22 cellular contexts compared by ENCODE assay signal in the genomic region with DNA sequence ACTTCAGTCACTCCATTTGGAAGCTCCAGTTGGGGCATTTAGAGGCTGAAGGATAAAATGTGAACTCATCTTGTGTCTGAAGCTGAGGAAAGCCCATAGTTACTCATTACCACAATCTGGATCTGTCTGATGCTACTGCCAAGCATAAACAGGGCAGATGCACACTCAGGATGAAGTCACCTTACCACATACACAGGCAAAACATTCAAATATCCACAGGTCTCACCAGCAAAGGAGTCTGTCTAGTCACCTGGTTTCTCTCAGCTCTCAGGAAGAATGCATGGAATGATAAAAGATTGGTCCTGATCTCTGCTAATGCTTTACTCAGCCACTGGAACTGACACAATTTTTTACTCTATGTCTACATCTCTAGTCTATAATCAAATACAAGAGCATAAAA. TPM values are rescaled to one million over a fixed set of nuclear protein-coding genes. Genes with fewer than 3 reads are reported as not detected.
DNase-seq lines count a peak whose midpoint lies in the region; ATAC-seq, FAIRE-seq and TF ChIP-seq lines count a peak whose summit lies in the region.
"Had no signal": no experiment of that assay in that cellular context is flagged by ENCODE, and none has a peak within 500 bp of the region (broad histone marks: within the 10 kb centered on the region; RNA-seq: fewer than 3 reads in every experiment).

No MANE protein-coding gene starts in this region.

- BruUV-seq in PC-3 (replicated peaks; lab: Mats Ljungman, UMichigan) = no TSS peak

- H3K9me2 ChIP-seq in PC-3 (replicated peaks; ENCODE audit: low read length) = no peaks in the 10 kb centered on the region

- intact Hi-C loops in PC-3 (cut with micrococcal nuclease) = no loop called here

- FAIRE-seq in frontal cortex (lab: Jason Lieb, UNC) = no peak
- FAIRE-seq: GM12878, GM19239 had no signal

- no peak overlapping the region for H3K27ac ChIP-seq in PC-3 (ENCODE audit: low read length)
- peak overlapping the region; percentile 43 for H3K27ac ChIP-seq in osteoblast (ENCODE audit: low read depth, low read length)
- H3K27ac ChIP-seq: heart left ventricle, PC-9, transverse colon had no signal

- no peaks in the 10 kb centered on the region for H3K4me1 Mint-ChIP-seq in natural killer cell treated with Interleukin-12 subunit alpha and Interleukin-12 subunit beta and Interleukin-15 and Interleukin-18, amount 100 ng/mL, for 72 hours (ENCODE audit: low read depth in 2 of 2)

- H3K27me3 Mint-ChIP-seq in natural killer cell treated with Interleukin-12 subunit alpha and Interleukin-12 subunit beta and Interleukin-15 and Interleukin-18, amount 100 ng/mL, for 72 hours = no peaks in the 10 kb centered on the region

- POLR2A ChIA-PET in PC-3 (lab: Charles Lee; ENCODE audit: unreplicated experiment) = interaction anchor here (0.5 kb wide), 1 partner anchor 882 kb away, joined by 4 read pairs; no protein-coding TSS in a partner anchor

- peak; percentile 60 for DNase-seq in GM03348 (ENCODE audit: low spot score)
- peak; percentile 80 for DNase-seq in PC-3
- DNase-seq in epithelial cell of proximal tubule (ENCODE audit: low read depth) = peak; percentile 90
- DNase-seq in osteoblast (ENCODE audit: insufficient read length, low spot score, missing footprints) = peak; percentile 86
- DNase-seq in stimulated activated CD4-positive, alpha-beta T cell treated with anti-CD3 and anti-CD28 coated beads, Interleukin-4, amount 100 ng/mL, for 24 hours = no peak
- DNase-seq in NCI-H2227 (lab: John Stamatoyannopoulos, UW; ENCODE audit: unreplicated experiment) = no peak
- DNase-seq in frontal cortex (ENCODE audit: low spot score in 2 of 2) = no peak
- DNase-seq in natural killer cell treated with Interleukin-12 subunit alpha and Interleukin-12 subunit beta and Interleukin-15 and Interleukin-18, amount 100 ng/mL, for 72 hours (ENCODE audit: low spot score) = no peak
- DNase-seq: activated CD8-positive, alpha-beta memory T cell treated with anti-CD3 and anti-CD28 coated beads for 24 hours; DMS153; GOT3; heart left ventricle; occipital lobe; stimulated activated CD4-positive, alpha-beta T cell treated with anti-CD3 and anti-CD28 coated beads, Interleukin-12 subunit alpha, Interleukin-12 subunit beta, amount 100 ng/mL, for 4 hours; transverse colon had no signal

- no peaks in the 10 kb centered on the region for H3K79me2 ChIP-seq in PC-3 (ENCODE audit: low read length)
- no peaks in the 10 kb centered on the region for H3K79me2 ChIP-seq in osteoblast (ENCODE audit: insufficient read depth, low read length)

- peaks cover 14% of the 10 kb centered on the region for H3K4me1 ChIP-seq in PC-3 (ENCODE audit: insufficient read depth, low read length)
- peaks cover 16% of the 10 kb centered on the region for H3K4me1 ChIP-seq in osteoblast (ENCODE audit: insufficient read depth, low read length)
- H3K4me1 ChIP-seq: heart left ventricle, transverse colon had no signal

- H3K36me3 Mint-ChIP-seq in natural killer cell treated with Interleukin-12 subunit alpha and Interleukin-12 subunit beta and Interleukin-15 and Interleukin-18, amount 100 ng/mL, for 72 hours = no peaks in the 10 kb centered on the region

- H3K27ac Mint-ChIP-seq in natural killer cell treated with Interleukin-12 subunit alpha and Interleukin-12 subunit beta and Interleukin-15 and Interleukin-18, amount 100 ng/mL, for 72 hours = no peak overlapping the region
- H3K27ac Mint-ChIP-seq: T-helper 2 cell treated with Interferon-gamma antibody and Interleukin-4, amounts not matched to agents 5 μg/mL and 100 μg/mL, for 36 hours had no signal

- no peak for TF ChIP-seq CTCF in PC-3 (conservative IDR thresholded peaks at IDR 0.05; ENCODE audit: low read depth, low read length)
- TF ChIP-seq CTCF in epithelial cell of proximal tubule (conservative IDR thresholded peaks at IDR 0.05; ENCODE audit: low read depth, low read length) = no peak
- no peak for TF ChIP-seq CTCF in osteoblast (IDR thresholded peaks at IDR 0.05; ENCODE audit: extremely low read depth, low read depth, low read length)

- H3K4me3 Mint-ChIP-seq in natural killer cell treated with Interleukin-12 subunit alpha and Interleukin-12 subunit beta and Interleukin-15 and Interleukin-18, amount 100 ng/mL, for 72 hours = no peak overlapping the region
- H3K4me3 Mint-ChIP-seq: T-helper 2 cell treated with Interferon-gamma antibody and Interleukin-4, amounts not matched to agents 5 μg/mL and 100 μg/mL, for 36 hours had no signal

- CTCF ChIA-PET in PC-3 (lab: Charles Lee) = no interaction called here

- H4K20me1 ChIP-seq in PC-3 (ENCODE audit: low read length) (no peaks in the 10 kb centered on the region), osteoblast (ENCODE audit: insufficient read depth, low read length) (no peaks in the 10 kb centered on the region)

- peak; percentile 96 for ATAC-seq in PC-3
- no peak for ATAC-seq in natural killer cell treated with Interleukin-12 subunit alpha and Interleukin-12 subunit beta and Interleukin-15 and Interleukin-18, amount 100 ng/mL, for 72 hours
- ATAC-seq: GM12878, heart left ventricle had no signal

- H3F3A ChIP-seq in PC-3 (ENCODE audit: low read length, unreplicated experiment) = no peaks in the 10 kb centered on the region

- no peak overlapping the region for H3K4me2 ChIP-seq in PC-3 (ENCODE audit: low read length)
- H3K4me2 ChIP-seq in osteoblast (ENCODE audit: insufficient read depth, low read length) = no peak overlapping the region
- H3K4me2 ChIP-seq: PC-9 had no signal

- H2AFZ ChIP-seq in PC-3 (ENCODE audit: low read length) (no peak overlapping the region), osteoblast (ENCODE audit: low read length) (no peak overlapping the region)
- H2AFZ ChIP-seq: PC-9 had no signal

- no peaks in the 10 kb centered on the region for H3K27me3 ChIP-seq in PC-3 (ENCODE audit: low read length)
- H3K27me3 ChIP-seq in osteoblast (ENCODE audit: insufficient read depth, low read length) = no peaks in the 10 kb centered on the region
- H3K27me3 ChIP-seq: heart left ventricle, transverse colon had no signal

- H3K36me3 ChIP-seq in PC-3 (ENCODE audit: low read depth, low read length) (no peaks in the 10 kb centered on the region), osteoblast (ENCODE audit: insufficient read depth, low read length) (no peaks in the 10 kb centered on the region)
- H3K36me3 ChIP-seq: transverse colon had no signal

- H3K9ac ChIP-seq in PC-3 (ENCODE audit: low read length) = no peak overlapping the region

- no peak overlapping the region for H3K4me3 ChIP-seq in PC-3 (ENCODE audit: low read length)
- no peak overlapping the region for H3K4me3 ChIP-seq in epithelial cell of proximal tubule (ENCODE audit: low read depth, low read length)
- no peak overlapping the region for H3K4me3 ChIP-seq in osteoblast (ENCODE audit: insufficient read depth, low read length)
- H3K4me3 ChIP-seq: GM12878, heart left ventricle, lung, PC-9, transverse colon had no signal

- H3K9me3 ChIP-seq in PC-3 (ENCODE audit: low read length) (no peaks in the 10 kb centered on the region), osteoblast (ENCODE audit: low read depth, low read length) (no peaks in the 10 kb centered on the region)
- H3K9me3 ChIP-seq: heart left ventricle, transverse colon had no signal

- H3K9me3 Mint-ChIP-seq in natural killer cell treated with Interleukin-12 subunit alpha and Interleukin-12 subunit beta and Interleukin-15 and Interleukin-18, amount 100 ng/mL, for 72 hours = no peaks in the 10 kb centered on the region
- H3K9me3 Mint-ChIP-seq: T-helper 2 cell treated with Interferon-gamma antibody and Interleukin-4, amounts not matched to agents 5 μg/mL and 100 μg/mL, for 36 hours had no signal

RNA-seq across cellular contexts. Expression of a gene that starts 13.0 kb away (rescaled TPM):
- total RNA-seq in PC-3 (2014; rRNA removed) = not detected in 2 replicates
- total RNA-seq in epithelial cell of proximal tubule = 0.87 TPM in 1 of 2 replicates, not detected in the other
- not detected in 2 replicates for total RNA-seq in osteoblast
- total RNA-seq in frontal cortex = not detected
- total RNA-seq in natural killer cell treated with Interleukin-12 subunit alpha and Interleukin-12 subunit beta and Interleukin-15 and Interleukin-18, amount 100 ng/mL, for 72 hours = 10 to 100 TPM in 1 of 2 donors, 1 to 10 TPM in 1; 6.2 to 13.0 TPM
- total RNA-seq: dermis microvascular lymphatic vessel endothelial cell, heart left ventricle, lung, NCI-H460, occipital lobe, transverse colon had no signal

RNA-seq across cellular contexts. Expression of a gene that starts 28.6 kb away (rescaled TPM):
- total RNA-seq in PC-3 (2014; rRNA removed) (5.2 and 8.7 TPM in 2 replicates), epithelial cell of proximal tubule (7.0 and 8.4 TPM in 2 replicates), osteoblast (17.0 and 20.9 TPM in 2 replicates), frontal cortex (13.0 TPM)
- 10 to 100 TPM; 15.9 to 25.0 TPM for total RNA-seq in natural killer cell treated with Interleukin-12 subunit alpha and Interleukin-12 subunit beta and Interleukin-15 and Interleukin-18, amount 100 ng/mL, for 72 hours

RNA-seq across cellular contexts. Expression of a gene that starts 28.6 kb away (rescaled TPM):
- total RNA-seq in PC-3 (2014; rRNA removed) (14.3 and 18.2 TPM in 2 replicates), epithelial cell of proximal tubule (11.2 and 37.3 TPM in 2 replicates), osteoblast (20.0 and 27.9 TPM in 2 replicates), frontal cortex (48.5 TPM)
- 10 to 100 TPM; 40.6 to 47.8 TPM for total RNA-seq in natural killer cell treated with Interleukin-12 subunit alpha and Interleukin-12 subunit beta and Interleukin-15 and Interleukin-18, amount 100 ng/mL, for 72 hours

Comparison
In these comparisons a context has a peak if more than half of its experiments do, and no peak if none do; other contexts are left out.
1. DNase-seq: peak in GM03348 (single experiment), PC-3 (single experiment), epithelial cell of proximal tubule (single experiment) and osteoblast (single experiment); none in stimulated activated CD4-positive, alpha-beta T cell treated with anti-CD3 and anti-CD28 coated beads, Interleukin-4, amount 100 ng/mL, for 24 hours (single experiment), NCI-H2227 (single experiment), frontal cortex (0 of 2) and natural killer cell treated with Interleukin-12 subunit alpha and Interleukin-12 subunit beta and Interleukin-15 and Interleukin-18, amount 100 ng/mL, for 72 hours (single experiment).